ENCODE assay signal across 12 cellular contexts in the genomic region with DNA sequence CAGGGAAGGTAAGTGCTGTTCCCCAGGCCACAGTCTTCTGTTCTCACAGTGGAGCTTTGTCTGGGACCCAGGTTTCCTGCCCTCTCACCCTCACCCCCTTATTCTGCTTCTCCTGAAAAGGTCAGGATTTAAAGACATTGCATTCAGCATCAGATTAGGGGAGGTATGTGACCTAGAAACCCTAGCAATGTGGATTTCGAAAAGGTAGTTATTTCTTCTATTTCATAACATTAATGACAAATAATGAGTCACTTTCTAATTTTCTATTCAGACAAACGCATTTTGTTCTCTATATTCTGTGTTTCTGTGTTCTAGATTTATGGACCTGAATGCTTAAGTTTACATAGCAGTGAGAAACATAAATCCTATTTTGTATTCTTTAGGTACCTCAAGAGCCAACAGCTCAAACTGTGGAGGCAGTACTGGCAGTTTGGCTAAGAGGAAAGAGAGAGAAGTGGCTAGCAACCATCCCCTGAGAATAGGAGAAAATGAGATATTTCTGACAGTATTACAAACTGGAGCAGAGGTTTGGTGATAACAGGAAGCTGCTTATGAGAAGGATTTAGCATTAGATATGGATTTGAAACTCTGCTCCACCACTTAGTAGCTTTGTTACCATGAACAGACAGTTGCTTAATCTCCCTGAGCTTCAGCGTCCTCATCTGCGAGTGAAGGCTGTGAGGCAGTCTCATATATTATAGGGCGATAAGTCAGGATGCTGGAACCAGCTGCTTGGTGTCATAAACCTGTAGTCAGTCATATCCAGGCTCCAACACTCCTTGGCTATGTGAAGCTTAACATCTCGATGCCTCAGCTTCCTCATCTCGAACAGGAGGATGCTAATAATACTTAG. TPM values are rescaled to one million over a fixed set of nuclear protein-coding genes. Genes with fewer than 3 reads are reported as not detected.
DNase-seq lines count a peak whose midpoint lies in the region; ATAC-seq and TF ChIP-seq lines count a peak whose summit lies in the region.
"Had no signal": no experiment of that assay in that cellular context is flagged by ENCODE, and none has a peak within 500 bp of the region (broad histone marks: within the 10 kb centered on the region; RNA-seq: fewer than 3 reads in every experiment).

No MANE protein-coding gene starts in this region.

- 89% methylated on average over 5 of the region's 7 CpGs for WGBS in HUES64
- WGBS in upper lobe of left lung, 2 donors = 64 to 65% methylated on average over 7 of the region's 7 CpGs
- 69 to 85% (median 74%) methylated on average over 7 of the region's 7 CpGs for WGBS in stomach, 5 donors

- no peak for TF ChIP-seq CTCF in right atrium auricular region (IDR thresholded peaks at IDR 0.05)
- TF ChIP-seq CTCF in upper lobe of left lung (IDR thresholded peaks at IDR 0.05) = no peak
- no peak for TF ChIP-seq CTCF in stomach (IDR thresholded peaks at IDR 0.05)

- no peak overlapping the region for H3K4me3 ChIP-seq in HUES64 (ENCODE audit: low read length)
- no peak overlapping the region for H3K4me3 ChIP-seq in right atrium auricular region
- H3K4me3 ChIP-seq in upper lobe of left lung = no peak overlapping the region
- H3K4me3 ChIP-seq in stomach = no peak overlapping the region
- H3K4me3 ChIP-seq: ascending aorta had no signal

- peaks cover 4% of the 10 kb centered on the region for H3K27me3 ChIP-seq in HUES64 (ENCODE audit: insufficient read depth, low read length)
- no peaks in the 10 kb centered on the region for H3K27me3 ChIP-seq in right atrium auricular region
- no peaks in the 10 kb centered on the region for H3K27me3 ChIP-seq in upper lobe of left lung
- no peaks in the 10 kb centered on the region for H3K27me3 ChIP-seq in stomach
- H3K27me3 ChIP-seq: ascending aorta, heart right ventricle, neutrophil had no signal

- DNase-seq in astrocyte of the hippocampus (ENCODE audit: low read depth, low spot score) = peak; percentile 8
- DNase-seq in right atrium auricular region (ENCODE audit: low spot score) = no peak
- DNase-seq in upper lobe of left lung = no peak
- DNase-seq in stomach = no peak
- DNase-seq in left lobe of liver (ENCODE audit: low spot score) = no peak
- DNase-seq in NCI-H748 treated with DMSO at 0.1 percent for 48 hours (lab: John Stamatoyannopoulos, UW) = no peak
- DNase-seq: GDM1, heart right ventricle, NCI-H2029 treated with DMSO at 0.1 percent for 48 hours had no signal

- ATAC-seq in upper lobe of left lung (ENCODE audit: low FRiP score in 2 of 2) (peak in 1 of 2 donors; percentile 43), left lobe of liver (no peak)

- H3K9me3 ChIP-seq in HUES64 (ENCODE audit: insufficient read depth, low read depth, low read length) (no peaks in the 10 kb centered on the region), right atrium auricular region (no peaks in the 10 kb centered on the region), upper lobe of left lung (no peaks in the 10 kb centered on the region), stomach (no peaks in the 10 kb centered on the region)
- H3K9me3 ChIP-seq: ascending aorta, heart right ventricle, neutrophil had no signal

- H3K27ac ChIP-seq in HUES64 (ENCODE audit: low read depth, low read length) (peak overlapping the region; percentile 9; the same call in 1 of the 2 replicates), right atrium auricular region (peak overlapping the region; percentile 28 to 67), upper lobe of left lung (peak overlapping the region; percentile 6 to 55 (median 32)), stomach (peak overlapping the region in 1 of 5 donors; percentile 43)
- H3K27ac ChIP-seq: neutrophil had no signal

- H3K9ac ChIP-seq in HUES64 (ENCODE audit: low read depth, low read length) = no peak overlapping the region

- no peaks in the 10 kb centered on the region for H3K36me3 ChIP-seq in HUES64 (ENCODE audit: insufficient read depth, low read length)
- H3K36me3 ChIP-seq in right atrium auricular region = no peaks in the 10 kb centered on the region
- no peaks in the 10 kb centered on the region for H3K36me3 ChIP-seq in upper lobe of left lung
- no peaks in the 10 kb centered on the region for H3K36me3 ChIP-seq in stomach
- H3K36me3 ChIP-seq: ascending aorta, heart right ventricle, neutrophil had no signal

- H3K4me1 ChIP-seq in HUES64 (ENCODE audit: insufficient read depth, low read length) (peaks cover 66% of the 10 kb centered on the region), right atrium auricular region (peaks cover 0 to 51% of the 10 kb centered on the region in 2 donors), upper lobe of left lung (peaks cover 33 to 52% (median 45%) of the 10 kb centered on the region in 4 donors), stomach (peaks cover 0 to 45% (median 25%) of the 10 kb centered on the region in 4 donors)

- TF ChIP-seq POLR2A in upper lobe of left lung (IDR thresholded peaks at IDR 0.05) = no peak
- TF ChIP-seq POLR2A in stomach (IDR thresholded peaks at IDR 0.05) = no peak

- TF ChIP-seq EP300 in upper lobe of left lung (IDR thresholded peaks at IDR 0.05) (no peak), stomach (IDR thresholded peaks at IDR 0.05) (no peak)

- intact Hi-C loops in stomach (cut with DNase I; ENCODE audit: low total_unique reads) = loop anchor here (10.0 kb wide), 1 partner anchor 70 kb away; no protein-coding TSS in a partner anchor

RNA-seq across cellular contexts. Expression of a gene that starts 28.2 kb away (rescaled TPM):
- 16.4 TPM for polyA plus RNA-seq in HUES64 (2013, experiment 1 of 2)
- 21.2 TPM for polyA plus RNA-seq in HUES64 (2013, experiment 2 of 2)
- total RNA-seq in right atrium auricular region (10 to 100 TPM; 21.5 to 37.9 TPM), upper lobe of left lung (10 to 100 TPM; 21.7 to 53.4 (median 37.1) TPM), stomach (10 to 100 TPM in 4 of 5 donors, under 1 TPM in 1; 0.58 to 43.9 (median 12.8) TPM), left lobe of liver (21.6 TPM)
- polyA plus RNA-seq in stomach = 10 to 100 TPM in 1 of 3 donors, 1 to 10 TPM in 2; 3.0 to 14.2 (median 8.3) TPM
